ENCODE assay signal across 1 cellular context in genomic region chr7:65260673-65261072, GRCh38.
TF ChIP-seq lines count a peak whose summit lies in the region.

No MANE protein-coding gene starts in this region.

TF ChIP-seq in K562, 482 proteins besides CTCF, POLR2A, EP300 and RAD21 (continued from another document):
- TF ChIP-seq HMBOX1 (IDR thresholded peaks at IDR 0.05) (peak; percentile 86), DPF2 (IDR thresholded peaks at IDR 0.05) (peak; percentile 66), CREM (IDR thresholded peaks at IDR 0.05; ENCODE audit: low read depth) (0 out of 2 replicates have a peak, but pooled peaks have one; percentile 20), SMARCA4 (IDR thresholded peaks at IDR 0.05) (peak; percentile 72; the same call in 1 of the 2 replicates), ZBTB2 (IDR thresholded peaks at IDR 0.05) (peak; percentile 22; the same call in 1 of the 2 replicates), CBFA2T3 (IDR thresholded peaks at IDR 0.05) (peak; percentile 88), L3MBTL2 (IDR thresholded peaks at IDR 0.05) (peak; percentile 79), KLF16 (IDR thresholded peaks at IDR 0.05) (peak; percentile 21; the same call in 1 of the 2 replicates), TCF3 (CRISPR knock-in tag; IDR thresholded peaks at IDR 0.05) (peak; percentile 77), KDM1A (IDR thresholded peaks at IDR 0.05) (peak; percentile 85 to 87), MTA2 (IDR thresholded peaks at IDR 0.05; ENCODE audit: low read depth) (peak; percentile 65), HES1 (IDR thresholded peaks at IDR 0.05; ENCODE audit: low read depth) (peak; percentile 51; the same call in 1 of the 2 replicates)
- TF ChIP-seq, protein P1, sequence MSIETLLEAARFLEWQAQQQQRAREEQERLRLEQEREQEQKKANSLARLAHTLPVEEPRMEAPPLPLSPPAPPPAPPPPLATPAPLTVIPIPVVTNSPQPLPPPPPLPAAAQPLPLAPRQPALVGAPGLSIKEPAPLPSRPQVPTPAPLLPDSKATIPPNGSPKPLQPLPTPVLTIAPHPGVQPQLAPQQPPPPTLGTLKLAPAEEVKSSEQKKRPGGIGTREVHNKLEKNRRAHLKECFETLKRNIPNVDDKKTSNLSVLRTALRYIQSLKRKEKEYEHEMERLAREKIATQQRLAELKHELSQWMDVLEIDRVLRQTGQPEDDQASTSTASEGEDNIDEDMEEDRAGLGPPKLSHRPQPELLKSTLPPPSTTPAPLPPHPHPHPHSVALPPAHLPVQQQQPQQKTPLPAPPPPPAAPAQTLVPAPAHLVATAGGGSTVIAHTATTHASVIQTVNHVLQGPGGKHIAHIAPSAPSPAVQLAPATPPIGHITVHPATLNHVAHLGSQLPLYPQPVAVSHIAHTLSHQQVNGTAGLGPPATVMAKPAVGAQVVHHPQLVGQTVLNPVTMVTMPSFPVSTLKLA (conservative IDR thresholded peaks at IDR 0.05) = peak; percentile 78 to 89
